8 cellular contexts compared by ENCODE assay signal in genomic region chr2:37232131-37232933, GRCh38. TPM values are rescaled to one million over a fixed set of nuclear protein-coding genes. Genes with fewer than 3 reads are reported as not detected.
DNase-seq lines count a peak whose midpoint lies in the region; ATAC-seq and TF ChIP-seq lines count a peak whose summit lies in the region.

No MANE protein-coding gene starts in this region.

- no peaks in the 10 kb centered on the region for H3K9me3 ChIP-seq in MG63
- no peaks in the 10 kb centered on the region for H3K9me3 ChIP-seq in right lobe of liver
- H3K9me3 ChIP-seq in upper lobe of right lung = no peaks in the 10 kb centered on the region

- TF ChIP-seq CTCF in right lobe of liver (IDR thresholded peaks at IDR 0.05) (no peak), upper lobe of right lung (IDR thresholded peaks at IDR 0.05) (no peak)

- H3K36me3 ChIP-seq in MG63 (peaks cover 40% of the 10 kb centered on the region), right lobe of liver (peaks cover 0 to 20% (median 5%) of the 10 kb centered on the region in 4 donors), upper lobe of right lung (peaks cover 19% of the 10 kb centered on the region)

- WGBS in right lobe of liver (ENCODE audit: insufficient coverage, low coverage, low lambda C conversion rate, missing lambda C conversion rate) = 9% methylated on average over 13 of the region's 18 CpGs

- DNase-seq in activated effector memory CD4-positive, alpha-beta T cell treated with anti-CD3 and anti-CD28 coated beads, Interleukin-2, amount 50 U/mL, for 16 hours = peak; percentile 66
- no peak for DNase-seq in activated effector memory CD4-positive, alpha-beta T cell treated with Interleukin-2 at 50 U/mL for 16 hours
- no peak for DNase-seq in MG63
- peak; percentile 26 for DNase-seq in cerebellum (ENCODE audit: low spot score)
- DNase-seq in right lobe of liver = peak in 1 of 3 donors; percentile 25
- peak; percentile 63 for DNase-seq in upper lobe of right lung
- no peak for DNase-seq in NCI-H2171 treated with DMSO at 0.1 percent for 48 hours (lab: John Stamatoyannopoulos, UW)
- no peak for DNase-seq in epidermal melanocyte (ENCODE audit: insufficient read length, low spot score)

- TF ChIP-seq POLR2A in right lobe of liver (IDR thresholded peaks at IDR 0.05) = no peak

- ATAC-seq in right lobe of liver (peak; percentile 29 to 37 (median 34)), upper lobe of right lung (peak; percentile 12)

- H3K4me1 ChIP-seq in right lobe of liver = peaks cover 0 to 18% (median 5%) of the 10 kb centered on the region in 4 donors
- H3K4me1 ChIP-seq in upper lobe of right lung = peaks cover 25% of the 10 kb centered on the region

- intact Hi-C loops in right lobe of liver (cut with DNase I) = no loop called here
- intact Hi-C loops in upper lobe of right lung (cut with DNase I) = no loop called here

- H3K27ac ChIP-seq in right lobe of liver = peak overlapping the region; percentile 58 to 90 (median 76)
- peak overlapping the region; percentile 96 for H3K27ac ChIP-seq in upper lobe of right lung

- H3K27me3 ChIP-seq in MG63 (no peaks in the 10 kb centered on the region), right lobe of liver (no peaks in the 10 kb centered on the region), upper lobe of right lung (no peaks in the 10 kb centered on the region)

- H3K4me3 ChIP-seq in MG63 (peak overlapping the region; percentile 75), right lobe of liver (peak overlapping the region; percentile 70 to 86 (median 73)), upper lobe of right lung (peak overlapping the region; percentile 88)

RNA-seq across cellular contexts. Expression of gene NDUFAF7, which starts 0.9 kb away (rescaled TPM):
- 15.8 and 27.8 TPM in 2 replicates for total RNA-seq in MG63 (2014; rRNA removed; shearing (Covaris generic); ENCODE audit: low replicate concordance)
- total RNA-seq in cerebellum (41.0 TPM), right lobe of liver (10 to 100 TPM in 3 of 6 experiments, 1 to 10 TPM in 3; 7.5 to 12.5 (median 10.1) TPM), upper lobe of right lung (16.7 TPM)

RNA-seq across cellular contexts. Expression of gene CEBPZ, which starts 0.9 kb away (rescaled TPM):
- 35.0 and 47.0 TPM in 2 replicates for total RNA-seq in MG63 (2014; rRNA removed; shearing (Covaris generic); ENCODE audit: low replicate concordance)
- total RNA-seq in cerebellum (33.8 TPM), right lobe of liver (10 to 100 TPM; 13.3 to 29.3 (median 20.0) TPM), upper lobe of right lung (47.7 TPM)

RNA-seq across cellular contexts. Expression of gene CEBPZOS, which starts 36.0 kb away (rescaled TPM):
- total RNA-seq in MG63 (2014; rRNA removed; shearing (Covaris generic); ENCODE audit: low replicate concordance) = 9.1 and 13.3 TPM in 2 replicates
- total RNA-seq in cerebellum (23.5 TPM), right lobe of liver (10 to 100 TPM; 10.7 to 26.6 (median 18.1) TPM), upper lobe of right lung (38.8 TPM)

RNA-seq across cellular contexts. Expression of gene SULT6B1, which starts 43.9 kb away (rescaled TPM):
- total RNA-seq in MG63 (2014; rRNA removed; shearing (Covaris generic); ENCODE audit: low replicate concordance) = not detected in 2 replicates
- total RNA-seq in cerebellum = not detected
- total RNA-seq in right lobe of liver = not detected
- not detected for total RNA-seq in upper lobe of right lung

Comparison
In these comparisons a context has a peak if more than half of its experiments do, and no peak if none do; other contexts are left out.
1. DNase-seq: peak in activated effector memory CD4-positive, alpha-beta T cell treated with anti-CD3 and anti-CD28 coated beads, Interleukin-2, amount 50 U/mL, for 16 hours (single experiment), cerebellum (single experiment) and upper lobe of right lung (single experiment); none in activated effector memory CD4-positive, alpha-beta T cell treated with Interleukin-2 at 50 U/mL for 16 hours (single experiment), MG63 (single experiment), NCI-H2171 treated with DMSO at 0.1 percent for 48 hours (single experiment) and epidermal melanocyte (single experiment).
2. Peak in every context shown above with its lines, with median percentiles within 50 percentile points of each other: H3K4me3 ChIP-seq.